In genomic region chr17:37405955-37406634, GRCh38 we compare ENCODE assay signal across 8 cellular contexts. TPM values are rescaled to one million over a fixed set of nuclear protein-coding genes. Genes with fewer than 3 reads are reported as not detected.
DNase-seq lines count a peak whose midpoint lies in the region; ATAC-seq and TF ChIP-seq lines count a peak whose summit lies in the region.

No MANE protein-coding gene starts in this region.

- H3K4me3 Mint-ChIP-seq in activated CD4-positive, alpha-beta T cell treated with anti-CD3 and anti-CD28 coated beads for 36 hours = peak overlapping the region; percentile 99
- H3K4me3 Mint-ChIP-seq in T-cell = peak overlapping the region; percentile 92 to 98 (median 93)

- peaks cover 0 to 34% (median 23%) of the 10 kb centered on the region in 4 donors for H3K4me1 ChIP-seq in sigmoid colon

- WGBS in sigmoid colon, 2 donors = 0 to 1% methylated on average over 21 of the region's 21 CpGs

- H3K36me3 ChIP-seq in sigmoid colon = peaks cover 0 to 4% (median under 1%) of the 10 kb centered on the region in 4 donors

- TF ChIP-seq CTCF in fibroblast of the aortic adventitia (IDR thresholded peaks at IDR 0.05; ENCODE audit: insufficient read depth, low read length) (no peak), sigmoid colon (IDR thresholded peaks at IDR 0.05) (no peak)

- ATAC-seq in activated CD4-positive, alpha-beta T cell treated with anti-CD3 and anti-CD28 coated beads for 36 hours = peak; percentile 25
- peak; percentile 31 for ATAC-seq in HG03025 (IDR thresholded peaks at IDR 0.05; ENCODE audit: low FRiP score, unreplicated experiment)
- peak in 3 of 4 experiments; percentile 2 to 50 (median 49) for ATAC-seq in T-cell (replicated peaks in 1 of 4)

- intact Hi-C loops in activated CD4-positive, alpha-beta T cell treated with anti-CD3 and anti-CD28 coated beads for 36 hours (cut with DNase I, micrococcal nuclease) = loop anchor here (2.0 to 5.0 kb wide), 6 partner anchors 47 to 1296 kb away; partner anchors contain the start of genes AATF (in 1 of the 2), GGNBP2 (in 1 of the 2) and SYNRG (in 1 of the 2)
- intact Hi-C loops in sigmoid colon (cut with DNase I) = loop anchor here (2.0 kb wide), 2 partner anchors 47 to 83 kb away; partner anchors contain the start of gene DUSP14

- peak overlapping the region; percentile 89 for H3K4me3 ChIP-seq in fibroblast of the aortic adventitia (ENCODE audit: low read depth, low read length)
- H3K4me3 ChIP-seq in sigmoid colon = peak overlapping the region; percentile 80 to 87 (median 84)

- no peak for DNase-seq in activated CD4-positive, alpha-beta T cell treated with anti-CD3 and anti-CD28 coated beads for 36 hours
- DNase-seq in activated CD4-positive, alpha-beta T cell treated with anti-CD3 and anti-CD28 coated beads, Interleukin-2, amount 50 U/mL, for 1 hour = no peak
- DNase-seq in T-cell (peak in 1 of 34 experiments; percentile 2), fibroblast of the aortic adventitia (ENCODE audit: low read depth) (peak; percentile 23), sigmoid colon (no peak), NOMO-1 treated with dmso at 0.1 percent for 144 hours (lab: John Stamatoyannopoulos, UW; ENCODE audit: unreplicated experiment) (no peak), NCI-H1930 (lab: John Stamatoyannopoulos, UW) (no peak)

- no peaks in the 10 kb centered on the region for H3K9me3 Mint-ChIP-seq in activated CD4-positive, alpha-beta T cell treated with anti-CD3 and anti-CD28 coated beads for 36 hours (ENCODE audit: low read depth)
- no peaks in the 10 kb centered on the region for H3K9me3 Mint-ChIP-seq in T-cell

- no peaks in the 10 kb centered on the region for H3K9me3 ChIP-seq in sigmoid colon

- CTCF ChIA-PET in activated CD4-positive, alpha-beta T cell treated with anti-CD3 and anti-CD28 coated beads for 36 hours (lab: Charles Lee) = no interaction called here
- CTCF ChIA-PET in T-cell (lab: Charles Lee) = interaction anchor here in 1 of 2 donors (2.0 kb wide), 1 partner anchor 15 kb away, joined by 4 read pairs; no protein-coding TSS in a partner anchor

- no peaks in the 10 kb centered on the region for H3K27me3 ChIP-seq in sigmoid colon

- no peaks in the 10 kb centered on the region for H3K27me3 Mint-ChIP-seq in activated CD4-positive, alpha-beta T cell treated with anti-CD3 and anti-CD28 coated beads for 36 hours
- no peaks in the 10 kb centered on the region for H3K27me3 Mint-ChIP-seq in T-cell

- peak overlapping the region; percentile 98 for H3K27ac Mint-ChIP-seq in activated CD4-positive, alpha-beta T cell treated with anti-CD3 and anti-CD28 coated beads for 36 hours
- H3K27ac Mint-ChIP-seq in T-cell = peak overlapping the region; percentile 87 to 89

- POLR2A ChIA-PET in activated CD4-positive, alpha-beta T cell treated with anti-CD3 and anti-CD28 coated beads for 36 hours (lab: Charles Lee) = interaction anchor here (1.1 kb wide), 1 partner anchor 85 kb away, joined by 3 read pairs; no protein-coding TSS in a partner anchor
- POLR2A ChIA-PET in T-cell (lab: Charles Lee) = no interaction called here

- TF ChIP-seq POLR2A in sigmoid colon (IDR thresholded peaks at IDR 0.05) = no peak

- peak overlapping the region; percentile 92 to 94 (median 94) for H3K27ac ChIP-seq in sigmoid colon

- no peak for TF ChIP-seq EP300 in sigmoid colon (IDR thresholded peaks at IDR 0.05)

- peaks cover 45% of the 10 kb centered on the region for H3K4me1 Mint-ChIP-seq in activated CD4-positive, alpha-beta T cell treated with anti-CD3 and anti-CD28 coated beads for 36 hours
- H3K4me1 Mint-ChIP-seq in T-cell = peaks cover 35 to 48% (median 47%) of the 10 kb centered on the region in 3 donors

- H3K36me3 Mint-ChIP-seq in activated CD4-positive, alpha-beta T cell treated with anti-CD3 and anti-CD28 coated beads for 36 hours (ENCODE audit: low read depth) = peaks cover 40% of the 10 kb centered on the region
- H3K36me3 Mint-ChIP-seq in T-cell = peaks cover 5% of the 10 kb centered on the region

RNA-seq across cellular contexts. Expression of gene ACACA, which starts 0.5 kb away (rescaled TPM):
- total RNA-seq in activated CD4-positive, alpha-beta T cell treated with anti-CD3 and anti-CD28 coated beads for 36 hours = 10 to 100 TPM; 57.2 to 61.1 TPM
- total RNA-seq in T-cell (10 to 100 TPM; 15.9 to 30.2 (median 18.0) TPM), fibroblast of the aortic adventitia (ENCODE audit: low replicate concordance) (67.4 and 72.7 TPM in 2 replicates), sigmoid colon (10 to 100 TPM; 21.1 to 38.9 (median 28.9) TPM)
- polyA plus RNA-seq in sigmoid colon = 10 to 100 TPM; 10.8 to 34.9 (median 18.0) TPM

RNA-seq across cellular contexts. Expression of gene TADA2A, which starts 0.6 kb away (rescaled TPM):
- 10 to 100 TPM; 29.9 to 32.9 TPM for total RNA-seq in activated CD4-positive, alpha-beta T cell treated with anti-CD3 and anti-CD28 coated beads for 36 hours
- total RNA-seq in T-cell (10 to 100 TPM; 14.5 to 27.3 (median 21.9) TPM), fibroblast of the aortic adventitia (ENCODE audit: low replicate concordance) (16.3 and 21.3 TPM in 2 replicates), sigmoid colon (10 to 100 TPM; 15.0 to 22.7 (median 20.3) TPM)
- polyA plus RNA-seq in sigmoid colon = 1 to 10 TPM; 7.2 to 9.9 (median 8.4) TPM

RNA-seq across cellular contexts. Expression of gene C17orf78, which starts 30.3 kb away (rescaled TPM):
- not detected for total RNA-seq in activated CD4-positive, alpha-beta T cell treated with anti-CD3 and anti-CD28 coated beads for 36 hours
- total RNA-seq in T-cell (not detected), fibroblast of the aortic adventitia (ENCODE audit: low replicate concordance) (not detected in 2 replicates), sigmoid colon (not detected)
- polyA plus RNA-seq in sigmoid colon = not detected
